Comparison of ENCODE assay signal across 17 cellular contexts in the genomic region with DNA sequence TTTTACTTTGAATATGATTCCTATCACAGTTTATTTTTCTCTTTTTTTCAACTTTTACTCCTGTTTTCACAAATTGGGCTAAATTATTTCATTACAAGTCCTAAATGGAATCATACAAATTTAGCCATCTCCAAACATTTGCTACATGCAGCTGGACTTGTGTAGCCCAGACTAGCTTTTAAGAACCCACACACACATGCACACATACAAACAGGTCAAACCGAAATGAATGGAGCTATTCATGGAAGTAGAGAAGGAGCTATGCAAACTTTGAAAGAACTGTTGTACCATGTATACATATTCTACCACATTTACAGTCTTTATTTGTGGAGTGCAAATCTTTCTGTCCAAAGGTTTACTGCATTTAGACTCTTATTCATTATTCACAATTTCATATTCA.
"Had no signal": no experiment of that assay in that cellular context is flagged by ENCODE, and none has a peak within 500 bp of the region (broad histone marks: within the 10 kb centered on the region; RNA-seq: fewer than 3 reads in every experiment).

No MANE protein-coding gene starts in this region.

- H3K4me1 ChIP-seq: gastrocnemius medialis, prostate gland, tibial artery, vagina had no signal

- H3K27ac ChIP-seq: epithelial cell of prostate, gastrocnemius medialis, prostate gland, tibial artery, vagina had no signal

- H3K9me3 ChIP-seq: gastrocnemius medialis, prostate gland, tibial artery, vagina had no signal

- DNase-seq: activated CD4-positive, CD25-positive, alpha-beta regulatory T cell treated with anti-CD3 and anti-CD28 coated beads, Interleukin-2, amount 50 U/mL, for 72 hours; activated naive CD4-positive, alpha-beta T cell treated with anti-CD3 and anti-CD28 coated beads for 36 hours; activated naive CD8-positive, alpha-beta T cell treated with anti-CD3 and anti-CD28 coated beads, Interleukin-2, amount 50 U/mL, for 24 hours; activated T-cell treated with anti-CD3 and anti-CD28 coated beads for 4 hours; aorta; dermis blood vessel endothelial cell; gastrocnemius medialis; natural killer cell; tibial artery had no signal

- H3K4me3 ChIP-seq: gastrocnemius medialis, prostate gland, tibial artery, vagina had no signal

- H3K27me3 ChIP-seq: gastrocnemius medialis, tibial artery, vagina had no signal

- ATAC-seq: activated naive CD8-positive, alpha-beta T cell treated with anti-CD3 and anti-CD28 coated beads, Interleukin-2, amount 50 U/mL, for 24 hours; activated T-helper 17 cell treated with anti-CD3 and anti-CD28 coated beads, Interleukin-2, amount 50 U/mL, for 72 hours; gastrocnemius medialis; left lobe of liver; natural killer cell; stimulated activated effector memory CD8-positive, alpha-beta T cell treated with anti-CD3 and anti-CD28 coated beads, Interleukin-12 subunit alpha, Interleukin-12 subunit beta, amount 100 ng/mL, for 72 hours had no signal

- FAIRE-seq: bronchial epithelial cell, islet of Langerhans had no signal

- H3K36me3 ChIP-seq: gastrocnemius medialis, prostate gland, tibial artery, vagina had no signal
